ENCODE assay signal across 18 cellular contexts in genomic region chr20:1941226-1941625, GRCh38. TPM values are rescaled to one million over a fixed set of nuclear protein-coding genes. Genes with fewer than 3 reads are reported as not detected.
DNase-seq lines count a peak whose midpoint lies in the region; ATAC-seq, FAIRE-seq and TF ChIP-seq lines count a peak whose summit lies in the region.
"Had no signal": no experiment of that assay in that cellular context is flagged by ENCODE, and none has a peak within 500 bp of the region (broad histone marks: within the 10 kb centered on the region; RNA-seq: fewer than 3 reads in every experiment).

No MANE protein-coding gene starts in this region.

- H3K27ac ChIP-seq in keratinocyte (ENCODE audit: control insufficient read depth, insufficient read depth, low read length) = peak overlapping the region; percentile 73
- no peak overlapping the region for H3K27ac ChIP-seq in trophoblast cell (ENCODE audit: low read depth, low read length)
- H3K27ac ChIP-seq: pancreas had no signal

- no peak overlapping the region for H3K23ac ChIP-seq in trophoblast cell (ENCODE audit: low read length)

- H2BK120ac ChIP-seq in trophoblast cell (ENCODE audit: insufficient read depth, low read length, poor library complexity) = no peak overlapping the region

- no peak overlapping the region for H2BK12ac ChIP-seq in trophoblast cell (ENCODE audit: low read length)

- WGBS in trophoblast cell (ENCODE audit: extremely low coverage, insufficient coverage, insufficient read length) = no CpG with 5 or more reads among the region's 8 CpGs

- H3K79me2 ChIP-seq in keratinocyte (ENCODE audit: control insufficient read depth, insufficient read depth, low read length) (no peaks in the 10 kb centered on the region), trophoblast cell (ENCODE audit: control insufficient read depth, insufficient read depth, low read length, poor library complexity) (no peaks in the 10 kb centered on the region)

- H2AFZ ChIP-seq in keratinocyte (ENCODE audit: control insufficient read depth, low read length) (peak overlapping the region; percentile 35), trophoblast cell (ENCODE audit: insufficient read depth, low read length, poor library complexity) (no peak overlapping the region)

- dilution Hi-C loops in keratinocyte (cut with MboI; ENCODE audit: extremely low pct_ligation_motif_present, low sequenced_read_pairs) = no loop called here

- no peak overlapping the region for H4K91ac ChIP-seq in trophoblast cell (ENCODE audit: low read depth, low read length)

- H3K27me3 ChIP-seq in keratinocyte (ENCODE audit: control insufficient read depth, extremely low read depth, insufficient read depth, low read length) (no peaks in the 10 kb centered on the region), trophoblast cell (ENCODE audit: insufficient read depth, low read length) (no peaks in the 10 kb centered on the region)
- H3K27me3 ChIP-seq: pancreas had no signal

- no peak overlapping the region for H3K18ac ChIP-seq in trophoblast cell (ENCODE audit: low read length)

- ATAC-seq in sciatic nerve = peak; percentile 27
- ATAC-seq: activated CD4-positive, CD25-positive, alpha-beta regulatory T cell treated with anti-CD3 and anti-CD28 coated beads, Interleukin-2, amount 50 U/mL, for 24 hours; pancreas had no signal

- H3K14ac ChIP-seq in trophoblast cell (ENCODE audit: low read length) = no peak overlapping the region

- TF ChIP-seq CTCF in cardiac fibroblast (IDR thresholded peaks at IDR 0.05; ENCODE audit: low read depth, low read length) (no peak), keratinocyte (optimal IDR thresholded peaks at IDR 0.05 in 1 of 3, IDR thresholded peaks at IDR 0.05 in 1 of 3, conservative IDR thresholded peaks at IDR 0.05 in 1 of 3; ENCODE audit: extremely low read depth in 1 of 3, insufficient read depth in 2 of 3, low read length in 3 of 3) (no peak)

- H3K9me3 ChIP-seq in keratinocyte (ENCODE audit: control insufficient read depth, low read depth, low read length) (no peaks in the 10 kb centered on the region), trophoblast cell (ENCODE audit: insufficient read depth, low read depth, low read length) (no peaks in the 10 kb centered on the region)
- H3K9me3 ChIP-seq: pancreas had no signal

- FAIRE-seq in keratinocyte (lab: Jason Lieb, UNC) = peak; percentile 99
- FAIRE-seq: pancreas had no signal

- H4K8ac ChIP-seq in trophoblast cell (ENCODE audit: low read depth, low read length) = no peak overlapping the region

- intact Hi-C loops in sciatic nerve (cut with DNase I) = no loop called here

- H3K4me3 ChIP-seq in cardiac fibroblast (replicated peaks in 1 of 2; ENCODE audit: low read depth in 2 of 2, low read length in 2 of 2) (no peak overlapping the region), keratinocyte (ENCODE audit: control insufficient read depth in 2 of 3, extremely low read depth in 1 of 3, insufficient read depth in 2 of 3, low read depth in 1 of 3, low read length in 3 of 3) (peak overlapping the region in 1 of 3 experiments; percentile 23), trophoblast cell (ENCODE audit: low read depth, low read length) (no peak overlapping the region)
- H3K4me3 ChIP-seq: pancreas had no signal

- H3K79me1 ChIP-seq in trophoblast cell (ENCODE audit: low read length) = no peaks in the 10 kb centered on the region

- H3K9me1 ChIP-seq in keratinocyte (ENCODE audit: control insufficient read depth, extremely low read depth, insufficient read depth, low read length) = no peaks in the 10 kb centered on the region

- H2AK5ac ChIP-seq in trophoblast cell (ENCODE audit: low read length) = no peak overlapping the region

- H3K36me3 ChIP-seq in keratinocyte (ENCODE audit: control insufficient read depth in 2 of 2, extremely low read depth in 1 of 2, insufficient read depth in 2 of 2, low read length in 2 of 2) = peaks cover 3% of the 10 kb centered on the region in 2 experiments
- peaks cover 5 to 6% of the 10 kb centered on the region in 2 experiments for H3K36me3 ChIP-seq in trophoblast cell (ENCODE audit: control insufficient read depth in 1 of 2, insufficient read depth in 2 of 2, low read length in 2 of 2)
- H3K36me3 ChIP-seq: pancreas had no signal

- no peak overlapping the region for H4K12ac ChIP-seq in trophoblast cell (ENCODE audit: low read depth, low read length)

- H2BK5ac ChIP-seq in trophoblast cell (ENCODE audit: low read depth, low read length, poor library complexity) = no peak overlapping the region

- H3K4ac ChIP-seq in trophoblast cell (ENCODE audit: low read depth, low read length) = no peak overlapping the region

- DNase-seq in HPDE6-E6E7 (ENCODE audit: extremely low spot score) (peak; percentile 82), cardiac fibroblast (ENCODE audit: low read depth in 2 of 2) (peak; percentile 34 to 64), keratinocyte (ENCODE audit: low read depth, low spot score) (peak; percentile 94), sciatic nerve (ENCODE audit: low spot score) (peak; percentile 71), trophoblast cell (no peak), NOMO-1 (lab: John Stamatoyannopoulos, UW; ENCODE audit: unreplicated experiment in 2 of 2) (no peak), NCI-H526 (lab: John Stamatoyannopoulos, UW) (no peak)
- DNase-seq: activated naive CD4-positive, alpha-beta T cell treated with anti-CD3 and anti-CD28 coated beads for 36 hours; C1 segment of cervical spinal cord; DMS79 treated with DMSO at 0.1 percent for 48 hours; immature natural killer cell; NCI-H1417; NK-92 treated with Interleukin-12 subunit alpha and Interleukin-12 subunit beta, amount 100 ng/mL, for 24 hours; pancreas; SHP77; stimulated activated CD4-positive, alpha-beta T cell treated with anti-CD3 and anti-CD28 coated beads, Interleukin-15, amount 100 ng/mL, for 24 hours had no signal

- no peaks in the 10 kb centered on the region for H4K20me1 ChIP-seq in keratinocyte (ENCODE audit: control insufficient read depth, extremely low read depth, insufficient read depth, low read length)

- H3K4me1 ChIP-seq in keratinocyte (ENCODE audit: control insufficient read depth, extremely low read depth, insufficient read depth, low read length) (peaks cover 41% of the 10 kb centered on the region), trophoblast cell (ENCODE audit: control insufficient read depth in 1 of 2, insufficient read depth in 2 of 2, low read length in 2 of 2) (no peaks in the 10 kb centered on the region)

- peak overlapping the region; percentile 42 for H3K9ac ChIP-seq in keratinocyte (ENCODE audit: control insufficient read depth, extremely low read depth, insufficient read depth, low read length)
- no peak overlapping the region for H3K9ac ChIP-seq in trophoblast cell (ENCODE audit: low read length)

- peak overlapping the region; percentile 71 for H3K4me2 ChIP-seq in keratinocyte (ENCODE audit: control insufficient read depth, extremely low read depth, insufficient read depth, low read depth, low read length)
- H3K4me2 ChIP-seq in trophoblast cell (ENCODE audit: low read length) = no peak overlapping the region

RNA-seq across cellular contexts. Expression of gene SIRPA, which starts 46.0 kb away (rescaled TPM):
- polyA plus RNA-seq in keratinocyte = 19.9 to 50.7 TPM (median 23.7 TPM) in 3 replicates
- polyA plus RNA-seq in keratinocyte (2011; ENCODE audit: low read depth) = 14.5 TPM
- 27.2 and 34.1 TPM in 2 replicates for polyA plus RNA-seq in keratinocyte (2011; cell fraction: cytosol; rRNA removed)
- polyA plus RNA-seq in keratinocyte (2011; cell fraction: nucleus; rRNA removed) = 64.2 and 79.1 TPM in 2 replicates
- 37.4 and 48.9 TPM in 2 replicates for polyA plus RNA-seq in keratinocyte (2012; ENCODE audit: low replicate concordance)
- 23.1 to 84.4 TPM (median 23.5 TPM) in 3 replicates for polyA minus RNA-seq in keratinocyte
- polyA minus RNA-seq in keratinocyte (2011; cell fraction: cytosol; rRNA and poly(A)+ RNA removed) = 21.5 TPM
- 35.0 and 48.7 TPM in 2 replicates for polyA minus RNA-seq in keratinocyte (2011; cell fraction: nucleus; rRNA and poly(A)+ RNA removed)
- total RNA-seq in sciatic nerve = 55.5 TPM
- 15.7 and 15.8 TPM in 2 replicates for polyA plus RNA-seq in trophoblast cell (2013)

RNA-seq across cellular contexts. Expression of gene PDYN, which starts 52.6 kb away (rescaled TPM):
- polyA plus RNA-seq in keratinocyte = 0.03 TPM in 1 of 3 replicates, not detected in the others
- polyA plus RNA-seq in keratinocyte (2011; ENCODE audit: low read depth) = not detected
- polyA plus RNA-seq in keratinocyte (2011; cell fraction: cytosol; rRNA removed) = not detected in 2 replicates
- polyA plus RNA-seq in keratinocyte (2011; cell fraction: nucleus; rRNA removed) = 0.07 TPM in 1 of 2 replicates, not detected in the other
- not detected in 2 replicates for polyA plus RNA-seq in keratinocyte (2012; ENCODE audit: low replicate concordance)
- not detected in 3 replicates for polyA minus RNA-seq in keratinocyte
- not detected for polyA minus RNA-seq in keratinocyte (2011; cell fraction: cytosol; rRNA and poly(A)+ RNA removed)
- polyA minus RNA-seq in keratinocyte (2011; cell fraction: nucleus; rRNA and poly(A)+ RNA removed) = not detected in 2 replicates
- total RNA-seq in sciatic nerve = not detected
- not detected in 2 replicates for polyA plus RNA-seq in trophoblast cell (2013)
- total RNA-seq: activated naive CD4-positive, alpha-beta T cell treated with anti-CD3 and anti-CD28 coated beads for 36 hours; mucosa of gallbladder; pancreas had no signal
- polyA plus RNA-seq: immature natural killer cell, pancreas had no signal

Comparison
In these comparisons a context has a peak if more than half of its experiments do, and no peak if none do; other contexts are left out.
1. DNase-seq: peak in HPDE6-E6E7 (single experiment), cardiac fibroblast (2 of 2), keratinocyte (single experiment) and sciatic nerve (single experiment); none in trophoblast cell (0 of 2), NOMO-1 (0 of 2) and NCI-H526 (0 of 2).